1 cellular context compared by ENCODE assay signal in the genomic region with DNA sequence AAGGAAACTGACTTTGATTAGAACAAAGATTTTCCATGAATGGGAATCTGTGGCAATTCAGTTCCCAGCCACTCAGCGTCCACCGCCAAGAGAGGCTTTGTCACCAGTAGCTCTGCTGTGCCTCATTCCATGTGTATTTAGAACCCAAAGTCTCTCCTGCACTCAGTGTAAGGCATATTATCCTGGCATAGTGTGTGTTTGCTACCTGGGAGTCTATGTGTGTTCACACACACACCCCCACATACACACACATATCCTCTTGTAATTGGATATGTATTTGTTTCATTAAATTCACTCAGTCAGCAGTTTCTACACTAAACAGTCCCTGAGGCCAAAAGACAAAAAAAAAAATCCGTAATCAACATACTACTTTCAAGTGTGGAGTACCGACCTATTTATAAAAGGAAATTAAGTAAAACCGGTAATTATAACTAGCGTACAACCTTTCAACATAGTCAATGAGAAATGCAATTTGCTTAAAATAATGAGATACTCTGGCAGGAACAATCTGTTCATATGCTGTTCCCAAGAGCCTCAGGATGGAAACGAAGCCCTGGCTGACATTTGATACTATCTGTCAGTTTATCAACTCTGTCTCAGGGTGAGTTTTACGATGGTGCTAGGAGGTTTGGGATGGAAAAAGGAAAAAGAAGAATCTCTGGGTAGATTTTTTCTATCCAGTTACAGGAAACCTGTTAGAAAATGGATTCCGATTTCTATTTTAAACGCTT.
TF ChIP-seq lines count a peak whose summit lies in the region.

No MANE protein-coding gene starts in this region.

TF ChIP-seq in GM23338, 12 proteins besides CTCF, POLR2A, EP300 and RAD21 (continued from another document):
- TF ChIP-seq, protein P1, sequence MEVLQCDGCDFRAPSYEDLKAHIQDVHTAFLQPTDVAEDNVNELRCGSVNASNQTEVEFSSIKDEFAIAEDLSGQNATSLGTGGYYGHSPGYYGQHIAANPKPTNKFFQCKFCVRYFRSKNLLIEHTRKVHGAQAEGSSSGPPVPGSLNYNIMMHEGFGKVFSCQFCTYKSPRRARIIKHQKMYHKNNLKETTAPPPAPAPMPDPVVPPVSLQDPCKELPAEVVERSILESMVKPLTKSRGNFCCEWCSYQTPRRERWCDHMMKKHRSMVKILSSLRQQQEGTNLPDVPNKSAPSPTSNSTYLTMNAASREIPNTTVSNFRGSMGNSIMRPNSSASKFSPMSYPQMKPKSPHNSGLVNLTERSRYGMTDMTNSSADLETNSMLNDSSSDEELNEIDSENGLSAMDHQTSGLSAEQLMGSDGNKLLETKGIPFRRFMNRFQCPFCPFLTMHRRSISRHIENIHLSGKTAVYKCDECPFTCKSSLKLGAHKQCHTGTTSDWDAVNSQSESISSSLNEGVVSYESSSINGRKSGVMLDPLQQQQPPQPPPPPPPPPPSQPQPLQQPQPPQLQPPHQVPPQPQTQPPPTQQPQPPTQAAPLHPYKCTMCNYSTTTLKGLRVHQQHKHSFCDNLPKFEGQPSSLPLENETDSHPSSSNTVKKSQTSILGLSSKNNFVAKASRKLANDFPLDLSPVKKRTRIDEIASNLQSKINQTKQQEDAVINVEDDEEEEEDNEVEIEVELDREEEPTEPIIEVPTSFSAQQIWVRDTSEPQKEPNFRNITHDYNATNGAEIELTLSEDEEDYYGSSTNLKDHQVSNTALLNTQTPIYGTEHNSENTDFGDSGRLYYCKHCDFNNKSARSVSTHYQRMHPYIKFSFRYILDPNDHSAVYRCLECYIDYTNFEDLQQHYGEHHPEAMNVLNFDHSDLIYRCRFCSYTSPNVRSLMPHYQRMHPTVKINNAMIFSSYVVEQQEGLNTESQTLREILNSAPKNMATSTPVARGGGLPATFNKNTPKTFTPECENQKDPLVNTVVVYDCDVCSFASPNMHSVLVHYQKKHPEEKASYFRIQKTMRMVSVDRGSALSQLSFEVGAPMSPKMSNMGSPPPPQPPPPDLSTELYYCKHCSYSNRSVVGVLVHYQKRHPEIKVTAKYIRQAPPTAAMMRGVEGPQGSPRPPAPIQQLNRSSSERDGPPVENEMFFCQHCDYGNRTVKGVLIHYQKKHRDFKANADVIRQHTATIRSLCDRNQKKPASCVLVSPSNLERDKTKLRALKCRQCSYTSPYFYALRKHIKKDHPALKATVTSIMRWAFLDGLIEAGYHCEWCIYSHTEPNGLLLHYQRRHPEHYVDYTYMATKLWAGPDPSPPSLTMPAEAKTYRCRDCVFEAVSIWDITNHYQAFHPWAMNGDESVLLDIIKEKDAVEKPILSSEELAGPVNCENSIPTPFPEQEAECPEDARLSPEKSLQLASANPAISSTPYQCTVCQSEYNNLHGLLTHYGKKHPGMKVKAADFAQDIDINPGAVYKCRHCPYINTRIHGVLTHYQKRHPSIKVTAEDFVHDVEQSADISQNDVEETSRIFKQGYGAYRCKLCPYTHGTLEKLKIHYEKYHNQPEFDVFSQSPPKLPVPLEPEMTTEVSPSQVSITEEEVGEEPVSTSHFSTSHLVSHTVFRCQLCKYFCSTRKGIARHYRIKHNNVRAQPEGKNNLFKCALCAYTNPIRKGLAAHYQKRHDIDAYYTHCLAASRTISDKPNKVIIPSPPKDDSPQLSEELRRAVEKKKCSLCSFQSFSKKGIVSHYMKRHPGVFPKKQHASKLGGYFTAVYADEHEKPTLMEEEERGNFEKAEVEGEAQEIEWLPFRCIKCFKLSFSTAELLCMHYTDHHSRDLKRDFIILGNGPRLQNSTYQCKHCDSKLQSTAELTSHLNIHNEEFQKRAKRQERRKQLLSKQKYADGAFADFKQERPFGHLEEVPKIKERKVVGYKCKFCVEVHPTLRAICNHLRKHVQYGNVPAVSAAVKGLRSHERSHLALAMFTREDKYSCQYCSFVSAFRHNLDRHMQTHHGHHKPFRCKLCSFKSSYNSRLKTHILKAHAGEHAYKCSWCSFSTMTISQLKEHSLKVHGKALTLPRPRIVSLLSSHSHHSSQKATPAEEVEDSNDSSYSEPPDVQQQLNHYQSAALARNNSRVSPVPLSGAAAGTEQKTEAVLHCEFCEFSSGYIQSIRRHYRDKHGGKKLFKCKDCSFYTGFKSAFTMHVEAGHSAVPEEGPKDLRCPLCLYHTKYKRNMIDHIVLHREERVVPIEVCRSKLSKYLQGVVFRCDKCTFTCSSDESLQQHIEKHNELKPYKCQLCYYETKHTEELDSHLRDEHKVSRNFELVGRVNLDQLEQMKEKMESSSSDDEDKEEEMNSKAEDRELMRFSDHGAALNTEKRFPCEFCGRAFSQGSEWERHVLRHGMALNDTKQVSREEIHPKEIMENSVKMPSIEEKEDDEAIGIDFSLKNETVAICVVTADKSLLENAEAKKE (CRISPR knock-in tag; IDR thresholded peaks at IDR 0.05) = no peak
- TF ChIP-seq ZNF331 (CRISPR knock-in tag; IDR thresholded peaks at IDR 0.05; ENCODE audit: low read depth) = no peak
- TF ChIP-seq STAT1 (IDR thresholded peaks at IDR 0.05; ENCODE audit: unreplicated experiment) = no peak
- no peak for TF ChIP-seq REST (IDR thresholded peaks at IDR 0.05; ENCODE audit: unreplicated experiment)
- TF ChIP-seq EZH2 (IDR thresholded peaks at IDR 0.05; ENCODE audit: low read depth, unreplicated experiment) = no peak
- no peak for TF ChIP-seq ZNF114 (CRISPR knock-in tag; IDR thresholded peaks at IDR 0.05)
- TF ChIP-seq CREB1 (CRISPR knock-in tag; IDR thresholded peaks at IDR 0.05; ENCODE audit: low read depth) = no peak
